ENCODE assay signal across 1 cellular context in genomic region chr7:74496773-74497172, GRCh38. TPM values are rescaled to one million over a fixed set of nuclear protein-coding genes. Genes with fewer than 3 reads are reported as not detected.
"Had no signal": no experiment of that assay in that cellular context is flagged by ENCODE, and none has a peak within 500 bp of the region (broad histone marks: within the 10 kb centered on the region; RNA-seq: fewer than 3 reads in every experiment).

No MANE protein-coding gene starts in this region.

RNA-seq across cellular contexts. Expression of gene GTF2IRD1, which starts 43.1 kb away (rescaled TPM):
- total RNA-seq: activated CD8-positive, alpha-beta T cell treated with anti-CD3 and anti-CD28 coated beads, Interleukin-2, amount 10 ng/mL, durations not matched to agents 7 days and 5 days had no signal
